In the genomic region with DNA sequence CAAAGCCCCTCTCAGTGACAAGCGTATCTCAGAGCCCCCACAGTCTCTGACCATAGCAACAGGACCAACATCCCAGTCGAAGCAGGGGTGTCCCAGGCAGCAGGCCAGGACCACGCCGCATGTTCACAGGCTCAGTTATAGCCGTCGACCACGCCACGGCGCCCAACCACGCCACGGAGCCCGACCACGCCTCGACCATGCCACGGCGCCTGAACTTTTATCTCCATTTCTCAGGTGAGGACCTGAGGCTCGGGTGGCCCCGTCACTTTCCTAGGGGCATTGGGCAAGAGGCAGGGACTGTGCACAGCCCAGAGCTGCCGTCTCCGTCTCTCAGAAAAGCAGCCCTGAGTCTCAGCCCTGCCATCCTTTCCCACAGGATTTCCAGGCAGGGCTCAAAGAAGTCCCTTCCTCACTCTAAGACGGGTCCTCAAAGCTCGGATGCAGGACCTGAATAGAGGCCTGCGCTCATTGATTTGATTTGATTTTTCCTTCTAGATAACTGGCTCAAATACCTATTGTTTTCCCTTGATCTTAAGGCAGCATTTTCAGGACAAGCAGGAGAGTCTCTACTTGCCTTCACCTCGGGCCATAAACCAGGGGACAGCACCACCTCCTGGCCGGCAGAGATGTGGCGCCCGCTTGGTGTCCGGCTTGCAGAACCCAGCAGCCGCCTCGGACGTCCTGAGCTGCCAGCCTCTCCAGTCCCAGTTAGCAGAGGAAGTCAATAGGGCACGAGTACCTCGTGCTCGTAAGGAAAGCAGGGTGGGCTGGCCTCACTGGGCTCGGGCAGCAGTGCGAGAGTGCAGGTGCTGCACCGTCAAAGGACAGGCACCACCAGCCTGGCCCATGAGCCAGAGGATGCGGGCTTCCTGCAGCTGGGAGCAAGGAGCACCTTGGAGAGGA, we compare ENCODE assay signal across 8 cellular contexts. TPM values are rescaled to one million over a fixed set of nuclear protein-coding genes. Genes with fewer than 3 reads are reported as not detected.
DNase-seq lines count a peak whose midpoint lies in the region; ATAC-seq, FAIRE-seq and TF ChIP-seq lines count a peak whose summit lies in the region.

No MANE protein-coding gene starts in this region.

- no peaks in the 10 kb centered on the region for H3K36me3 ChIP-seq in IMR-90 (ENCODE audit: control insufficient read depth, insufficient read depth, low read length)
- no peaks in the 10 kb centered on the region for H3K36me3 ChIP-seq in bronchial epithelial cell (ENCODE audit: control insufficient read depth, insufficient read depth, low read length)
- no peaks in the 10 kb centered on the region for H3K36me3 ChIP-seq in kidney (ENCODE audit: control insufficient read depth in 1 of 2, insufficient read depth in 2 of 2, low read length in 2 of 2)

- ATAC-seq in IMR-90 (ENCODE audit: low read depth): peak; percentile 100
- no peak for ATAC-seq in HG02588 (IDR thresholded peaks at IDR 0.05; ENCODE audit: unreplicated experiment)

- no peak overlapping the region for H2BK15ac ChIP-seq in IMR-90 (ENCODE audit: low read depth, low read length)

- no peak overlapping the region for H3K23ac ChIP-seq in IMR-90 (ENCODE audit: low read depth, low read length)

- H3K27ac ChIP-seq in IMR-90 (ENCODE audit: insufficient read depth, low read length) (no peak overlapping the region), kidney (ENCODE audit: low read depth in 2 of 2, low read length in 2 of 2) (no peak overlapping the region)

- TF ChIP-seq CTCF in IMR-90 (conservative IDR thresholded peaks at IDR 0.05; ENCODE audit: low read depth, low read length): peak; percentile 94
- TF ChIP-seq CTCF in bronchial epithelial cell (IDR thresholded peaks at IDR 0.05; ENCODE audit: insufficient read depth, low read length, severe bottlenecking): peak; percentile 90
- TF ChIP-seq CTCF in kidney (IDR thresholded peaks at IDR 0.05; ENCODE audit: borderline replicate concordance, extremely low read depth, insufficient read depth): peak; percentile 80

- no peak overlapping the region; the same call in 1 of the 2 replicates for H3K4ac ChIP-seq in IMR-90 (ENCODE audit: low read depth, low read length)

- H2BK20ac ChIP-seq in IMR-90 (ENCODE audit: low read depth, low read length): no peak overlapping the region

- H3K9me3 ChIP-seq in IMR-90 (ENCODE audit: control insufficient read depth, insufficient read depth, low read length) (no peaks in the 10 kb centered on the region), kidney (ENCODE audit: control insufficient read depth in 1 of 2, low read length in 2 of 2) (no peaks in the 10 kb centered on the region)

- H2BK120ac ChIP-seq in IMR-90 (ENCODE audit: low read depth, low read length): no peak overlapping the region

- WGBS in IMR-90 (ENCODE audit: extremely low coverage in 2 of 2, insufficient read length in 1 of 2), 2 experiments: 54% methylated on average over 32 of the region's 38 CpGs; no CpG with 5 or more reads in 1 of the 2 experiments

- peak overlapping the region; percentile 39 for H2AK9ac ChIP-seq in IMR-90 (replicated peaks; ENCODE audit: low read depth, low read length, poor library complexity)

- in situ Hi-C loops in IMR-90 (cut with MboI; ENCODE audit: low sequenced_read_pairs): loop anchor here (5.0 to 10.0 kb wide), 2 partner anchors 204 to 716 kb away; no protein-coding TSS in a partner anchor

- peak overlapping the region; percentile 37; the same call in 1 of the 2 replicates for H3K4me2 ChIP-seq in IMR-90 (ENCODE audit: low read depth, low read length)

- POLR2A ChIA-PET in IMR-90 (lab: Charles Lee; ENCODE audit: unreplicated experiment): no interaction called here

- FAIRE-seq in bronchial epithelial cell (lab: Jason Lieb, UNC): no peak
- FAIRE-seq in kidney (lab: Jason Lieb, UNC): no peak

- peak; percentile 16 for DNase-seq in DMS79 treated with DMSO at 0.1 percent for 48 hours (lab: John Stamatoyannopoulos, UW)
- DNase-seq in DMS79 (lab: John Stamatoyannopoulos, UW): no peak
- DNase-seq in IMR-90: peak; percentile 77
- DNase-seq in SKM-1 (lab: John Stamatoyannopoulos, UW; ENCODE audit: unreplicated experiment): peak; percentile 40
- DNase-seq in bronchial epithelial cell (ENCODE audit: low read depth): peak; percentile 51
- peak; percentile 90 for DNase-seq in kidney
- peak; percentile 17 to 27 for DNase-seq in stimulated activated CD4-positive, alpha-beta T cell treated with anti-CD3 and anti-CD28 coated beads, Interleukin-15, amount 100 ng/mL, for 48 hours (ENCODE audit: low read depth in 2 of 2)

- H3K79me1 ChIP-seq in IMR-90 (ENCODE audit: low read depth in 1 of 2, low read length in 2 of 2): no peaks in the 10 kb centered on the region

- no peak overlapping the region for H3K18ac ChIP-seq in IMR-90 (ENCODE audit: low read depth, low read length)

- CTCF ChIA-PET in IMR-90 (lab: Yijun Ruan, JAX): interaction anchor here (0.6 to 1.6 kb wide), 8 partner anchors 22 to 715 kb away, joined by 3 to 14 read pairs (median 3); no protein-coding TSS in a partner anchor

- no peak overlapping the region for H3K56ac ChIP-seq in IMR-90 (ENCODE audit: extremely low read depth, insufficient read depth, low read length)

- no peak overlapping the region for H3K14ac ChIP-seq in IMR-90 (replicated peaks; ENCODE audit: low read depth, low read length)

- intact Hi-C loops in IMR-90 (cut with micrococcal nuclease): loop anchor here (1.0 kb wide), 3 partner anchors 75 to 715 kb away; no protein-coding TSS in a partner anchor
- intact Hi-C loops in kidney (cut with DNase I): no loop called here

- H4K91ac ChIP-seq in IMR-90 (ENCODE audit: insufficient read depth, low read depth, low read length): no peak overlapping the region

- H3K4me1 ChIP-seq in IMR-90 (ENCODE audit: control insufficient read depth, insufficient read depth, low read length) (no peaks in the 10 kb centered on the region; the same call in 1 of the 2 replicates), kidney (ENCODE audit: control insufficient read depth in 1 of 2, insufficient read depth in 1 of 2, low read depth in 1 of 2, low read length in 2 of 2) (peaks cover 0 to 2% of the 10 kb centered on the region in 2 donors)

- H2BK5ac ChIP-seq in IMR-90 (ENCODE audit: low read depth, low read length, poor library complexity, severe bottlenecking): no peak overlapping the region

- H3K9ac ChIP-seq in IMR-90 (ENCODE audit: low read depth, low read length) (no peak overlapping the region), kidney (ENCODE audit: low read length in 2 of 2) (no peak overlapping the region)

- H3K27me3 ChIP-seq in IMR-90 (ENCODE audit: control insufficient read depth, insufficient read depth, low read length): peaks cover 11% of the 10 kb centered on the region
- H3K27me3 ChIP-seq in bronchial epithelial cell (ENCODE audit: control insufficient read depth, insufficient read depth, low read length): peaks cover 4% of the 10 kb centered on the region

- no peaks in the 10 kb centered on the region; the same call in 1 of the 2 replicates for H4K20me1 ChIP-seq in IMR-90 (ENCODE audit: insufficient read depth, low read length)

- peak; percentile 96 for TF ChIP-seq RAD21 in IMR-90 (IDR thresholded peaks at IDR 0.05; ENCODE audit: low read length)

- H2AFZ ChIP-seq in IMR-90 (replicated peaks; ENCODE audit: low read length, poor library complexity): peak overlapping the region; percentile 73

- no TSS peak for BruUV-seq in IMR-90 (replicated peaks; lab: Mats Ljungman, UMichigan)

- H3K9me1 ChIP-seq in IMR-90 (ENCODE audit: insufficient read depth, low read length): no peaks in the 10 kb centered on the region

- TF ChIP-seq POLR2A in IMR-90 (IDR thresholded peaks at IDR 0.05; ENCODE audit: low read depth, low read length): no peak

- no peak overlapping the region for H2AK5ac ChIP-seq in IMR-90 (ENCODE audit: low read depth, low read length)

- no peak overlapping the region for H4K5ac ChIP-seq in IMR-90 (ENCODE audit: low read depth, low read length)

- H4K8ac ChIP-seq in IMR-90 (ENCODE audit: low read depth in 2 of 2, low read length in 2 of 2): no peak overlapping the region

- dilution Hi-C loops in IMR-90 (cut with HindIII; ENCODE audit: low sequenced_read_pairs, unreplicated experiment): no loop called here

- H3K4me3 ChIP-seq in IMR-90 (ENCODE audit: insufficient read depth, low read depth, low read length): no peak overlapping the region
- no peak overlapping the region for H3K4me3 ChIP-seq in bronchial epithelial cell (ENCODE audit: low read depth, low read length)
- H3K4me3 ChIP-seq in kidney (ENCODE audit: low read length in 2 of 2): no peak overlapping the region

TF ChIP-seq in IMR-90, 13 proteins besides CTCF, POLR2A, EP300 and RAD21:
- TF ChIP-seq SMC3 (IDR thresholded peaks at IDR 0.05; ENCODE audit: low read depth, low read length) (peak; percentile 97), MAZ (IDR thresholded peaks at IDR 0.05; ENCODE audit: borderline replicate concordance, low read depth, low read length) (no peak)
- TF ChIP-seq, protein P1, sequence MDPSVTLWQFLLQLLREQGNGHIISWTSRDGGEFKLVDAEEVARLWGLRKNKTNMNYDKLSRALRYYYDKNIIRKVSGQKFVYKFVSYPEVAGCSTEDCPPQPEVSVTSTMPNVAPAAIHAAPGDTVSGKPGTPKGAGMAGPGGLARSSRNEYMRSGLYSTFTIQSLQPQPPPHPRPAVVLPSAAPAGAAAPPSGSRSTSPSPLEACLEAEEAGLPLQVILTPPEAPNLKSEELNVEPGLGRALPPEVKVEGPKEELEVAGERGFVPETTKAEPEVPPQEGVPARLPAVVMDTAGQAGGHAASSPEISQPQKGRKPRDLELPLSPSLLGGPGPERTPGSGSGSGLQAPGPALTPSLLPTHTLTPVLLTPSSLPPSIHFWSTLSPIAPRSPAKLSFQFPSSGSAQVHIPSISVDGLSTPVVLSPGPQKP (IDR thresholded peaks at IDR 0.05; ENCODE audit: borderline replicate concordance, low read depth, low read length): no peak

RNA-seq across cellular contexts. Expression of gene C16orf95, which starts 38.8 kb away (rescaled TPM):
- total RNA-seq in IMR-90 (2012; rRNA removed) (1.9 and 2.0 TPM in 2 replicates), bronchial epithelial cell (0.79 and 1.8 TPM in 2 replicates), kidney (2.5 TPM)
- polyA plus RNA-seq in IMR-90 (2012; rRNA removed) (3.8 and 4.7 TPM in 2 replicates), kidney (ENCODE audit: insufficient read depth, low read depth, low replicate concordance) (11.5 TPM)
- polyA plus RNA-seq in IMR-90 (2012; cell fraction: cytosol; rRNA removed): 3.7 and 6.4 TPM in 2 replicates
- 4.1 and 7.4 TPM in 2 replicates for polyA plus RNA-seq in IMR-90 (2012; cell fraction: nucleus; rRNA removed; ENCODE audit: low replicate concordance)
